Comparison of ENCODE assay signal across 11 cellular contexts in the genomic region with DNA sequence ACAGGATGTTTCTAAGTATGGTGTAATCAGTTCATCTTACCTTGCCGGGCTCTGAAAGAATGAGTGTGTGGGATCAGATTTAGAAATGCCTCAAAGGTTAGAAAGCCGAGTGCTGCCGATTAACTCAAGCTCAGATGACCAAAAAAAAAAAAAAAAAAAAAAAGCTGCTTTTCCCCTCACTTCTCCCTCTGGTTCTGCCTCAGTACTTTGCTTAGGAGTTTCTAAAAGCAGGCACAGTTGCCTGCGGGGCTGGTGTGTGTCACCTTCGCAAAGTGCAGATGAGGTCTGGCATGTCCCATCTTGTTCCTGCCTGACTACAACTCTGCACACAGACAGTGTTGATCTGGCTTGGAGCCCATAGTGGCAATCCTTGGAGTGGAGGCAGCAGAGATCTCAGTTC. TPM values are rescaled to one million over a fixed set of nuclear protein-coding genes. Genes with fewer than 3 reads are reported as not detected.
DNase-seq lines count a peak whose midpoint lies in the region; ATAC-seq, FAIRE-seq and TF ChIP-seq lines count a peak whose summit lies in the region.
"Had no signal": no experiment of that assay in that cellular context is flagged by ENCODE, and none has a peak within 500 bp of the region (broad histone marks: within the 10 kb centered on the region; RNA-seq: fewer than 3 reads in every experiment).

No MANE protein-coding gene starts in this region.

- no peak overlapping the region for H2AK5ac ChIP-seq in neuronal stem cell (ENCODE audit: low read depth, low read length)

- H3K9me2 ChIP-seq in PC-3 (replicated peaks; ENCODE audit: low read length) = no peaks in the 10 kb centered on the region

- H3K27ac ChIP-seq in PC-3 (ENCODE audit: low read length) (peak overlapping the region; percentile 45), neuronal stem cell (replicated peaks; ENCODE audit: low read length) (no peak overlapping the region)

- intact Hi-C loops in PC-3 (cut with micrococcal nuclease) (no loop called here), mucosa of descending colon (cut with DNase I, micrococcal nuclease) (no loop called here)

- no peak overlapping the region for H2BK15ac ChIP-seq in neuronal stem cell (ENCODE audit: low read length)

- peak overlapping the region; percentile 50; the same call in 1 of the 2 replicates for H3K4me3 ChIP-seq in PC-3 (ENCODE audit: low read length)
- H3K4me3 ChIP-seq in neuronal stem cell (ENCODE audit: low read length in 2 of 2) = no peak overlapping the region
- no peak overlapping the region for H3K4me3 ChIP-seq in mucosa of descending colon

- H3K9me3 ChIP-seq in PC-3 (ENCODE audit: low read length) = no peaks in the 10 kb centered on the region
- no peaks in the 10 kb centered on the region for H3K9me3 ChIP-seq in neuronal stem cell (replicated peaks in 1 of 2; ENCODE audit: control insufficient read depth in 2 of 2, insufficient read depth in 1 of 2, low read depth in 1 of 2, low read length in 2 of 2)
- H3K9me3 ChIP-seq in mucosa of descending colon = no peaks in the 10 kb centered on the region

- POLR2A ChIA-PET in PC-3 (lab: Charles Lee; ENCODE audit: unreplicated experiment) = no interaction called here

- peak overlapping the region; percentile 53 for H3K18ac ChIP-seq in neuronal stem cell (ENCODE audit: low read length)

- CTCF ChIA-PET in PC-3 (lab: Charles Lee) = no interaction called here

- ATAC-seq in PC-3 (no peak), esophagus mucosa (peak; percentile 84), HG03196 (IDR thresholded peaks at IDR 0.05; ENCODE audit: unreplicated experiment) (no peak), mucosa of descending colon (no peak), GM18909 (IDR thresholded peaks at IDR 0.05; ENCODE audit: poor library complexity, unreplicated experiment) (no peak)
- ATAC-seq: naive thymus-derived CD4-positive, alpha-beta T cell had no signal

- H2BK120ac ChIP-seq in neuronal stem cell (ENCODE audit: low read depth, low read length) = no peak overlapping the region

- H4K20me1 ChIP-seq in PC-3 (ENCODE audit: low read length) = no peaks in the 10 kb centered on the region

- H2BK12ac ChIP-seq in neuronal stem cell (ENCODE audit: low read length) = no peak overlapping the region

- H4K8ac ChIP-seq in neuronal stem cell (ENCODE audit: low read depth, low read length) = no peak overlapping the region

- no peak overlapping the region for H2BK5ac ChIP-seq in neuronal stem cell (ENCODE audit: low read length)

- H3K9ac ChIP-seq in PC-3 (ENCODE audit: low read length) = peak overlapping the region; percentile 57
- H3K9ac ChIP-seq in neuronal stem cell (ENCODE audit: low read depth, low read length, poor library complexity) = no peak overlapping the region

- DNase-seq in GM12892 (ENCODE audit: insufficient read length) (no peak), PC-3 (peak; percentile 11), neuronal stem cell (ENCODE audit: low spot score) (no peak), mucosa of descending colon (no peak), HT-29 (ENCODE audit: low spot score) (no peak)
- DNase-seq: cerebellar nuclear complex; naive thymus-derived CD4-positive, alpha-beta T cell; stimulated activated CD4-positive, alpha-beta T cell treated with anti-CD3 and anti-CD28 coated beads, Interleukin-2, amount 100 ng/mL, for 48 hours had no signal

- H2AFZ ChIP-seq in PC-3 (ENCODE audit: low read length) (no peak overlapping the region), neuronal stem cell (ENCODE audit: low read length) (peak overlapping the region; percentile 51)

- WGBS in neuronal stem cell (ENCODE audit: extremely low coverage in 2 of 2, insufficient read length in 2 of 2, insufficient replicate concordance in 1 of 2), 2 donors = no CpG with 5 or more reads among the region's 5 CpGs

- no peak for TF ChIP-seq CTCF in PC-3 (conservative IDR thresholded peaks at IDR 0.05; ENCODE audit: low read depth, low read length)
- no peak for TF ChIP-seq CTCF in mucosa of descending colon (IDR thresholded peaks at IDR 0.05)

- H3K4me2 ChIP-seq in PC-3 (ENCODE audit: low read length) = peak overlapping the region; percentile 54
- no peak overlapping the region for H3K4me2 ChIP-seq in neuronal stem cell (ENCODE audit: insufficient read depth, low read length, poor library complexity, severe bottlenecking)

- H4K91ac ChIP-seq in neuronal stem cell (ENCODE audit: low read depth, low read length, poor library complexity) = no peak overlapping the region

- H3K79me1 ChIP-seq in neuronal stem cell (ENCODE audit: low read depth, low read length) = no peaks in the 10 kb centered on the region

- H3F3A ChIP-seq in PC-3 (ENCODE audit: low read length, unreplicated experiment) = no peaks in the 10 kb centered on the region

- no peak overlapping the region for H3K14ac ChIP-seq in neuronal stem cell (ENCODE audit: low read length)

- H3K4me1 ChIP-seq in PC-3 (ENCODE audit: insufficient read depth, low read length) (peaks cover 22% of the 10 kb centered on the region), neuronal stem cell (ENCODE audit: control insufficient read depth in 2 of 2, insufficient read depth in 1 of 2, low read depth in 1 of 2, low read length in 2 of 2) (peaks cover 12 to 18% of the 10 kb centered on the region in 2 donors), mucosa of descending colon (ENCODE audit: low read depth) (no peaks in the 10 kb centered on the region)

- H3K23ac ChIP-seq in neuronal stem cell (ENCODE audit: low read depth, low read length, poor library complexity) = no peak overlapping the region

- H3K79me2 ChIP-seq in PC-3 (ENCODE audit: low read length) = no peaks in the 10 kb centered on the region

- no peaks in the 10 kb centered on the region for H3K27me3 ChIP-seq in PC-3 (ENCODE audit: low read length)
- no peaks in the 10 kb centered on the region for H3K27me3 ChIP-seq in neuronal stem cell (ENCODE audit: control insufficient read depth in 3 of 3, insufficient read depth in 3 of 3, low read depth in 1 of 3, low read length in 3 of 3)

- H3K4ac ChIP-seq in neuronal stem cell (ENCODE audit: low read length) = no peak overlapping the region

- no peak for TF ChIP-seq POLR2A in GM12892 (IDR thresholded peaks at IDR 0.05; ENCODE audit: low read depth, low read length)

- H3K36me3 ChIP-seq in PC-3 (ENCODE audit: low read depth, low read length) (no peaks in the 10 kb centered on the region), neuronal stem cell (replicated peaks in 1 of 2; ENCODE audit: control insufficient read depth in 2 of 2, insufficient read depth in 2 of 2, low read length in 2 of 2) (no peaks in the 10 kb centered on the region), mucosa of descending colon (ENCODE audit: low read depth) (no peaks in the 10 kb centered on the region)

- FAIRE-seq in GM12892 (lab: Jason Lieb, UNC) = peak; percentile 86

- BruUV-seq in PC-3 (replicated peaks; lab: Mats Ljungman, UMichigan) = no TSS peak

RNA-seq across cellular contexts. Expression of gene KIAA1217, which starts 47.0 kb away (rescaled TPM):
- polyA plus RNA-seq in GM12892 (2012; ENCODE audit: missing spikeins) = 10.3 TPM
- total RNA-seq in PC-3 (2014; rRNA removed) = 14.2 and 16.0 TPM in 2 replicates
- total RNA-seq in esophagus mucosa = 69.4 TPM
- polyA plus RNA-seq in neuronal stem cell (2013, experiment 1 of 2) = 5.6 TPM
- polyA plus RNA-seq in neuronal stem cell (2013, experiment 2 of 2) = 5.9 TPM
- 10 to 100 TPM; 49.5 to 94.5 (median 63.9) TPM for total RNA-seq in mucosa of descending colon
- 9.4 and 9.6 TPM in 2 replicates for total RNA-seq in HT-29 (2014; rRNA removed; shearing (Covaris generic))
